8 cellular contexts compared by ENCODE assay signal in genomic region chr2:46097714-46098480, GRCh38.
DNase-seq lines count a peak whose midpoint lies in the region; ATAC-seq lines count a peak whose summit lies in the region.

No MANE protein-coding gene starts in this region.

- DNase-seq in HPDE6-E6E7 (ENCODE audit: extremely low spot score) (peak; percentile 63), amniotic epithelial cell (ENCODE audit: low read depth) (peak; percentile 97), left ventricle myocardium superior (no peak), smooth muscle cell of the brain vasculature (ENCODE audit: low read depth, low spot score) (peak; percentile 83), germinal center (ENCODE audit: low spot score) (no peak), NCI-H82 treated with DMSO at 0.1 percent for 48 hours (lab: John Stamatoyannopoulos, UW; ENCODE audit: unreplicated experiment) (no peak), NCI-H524 (lab: John Stamatoyannopoulos, UW) (no peak)

- intact Hi-C loops in left ventricle myocardium superior (cut with micrococcal nuclease), result no loop called here

- ATAC-seq in left ventricle myocardium superior (peak; percentile 92), GM21423 (IDR thresholded peaks at IDR 0.05; ENCODE audit: unreplicated experiment) (no peak)

Comparison
In these comparisons a context has a peak if more than half of its experiments do, and no peak if none do; other contexts are left out.
1. DNase-seq: peak in HPDE6-E6E7 (single experiment), amniotic epithelial cell (single experiment) and smooth muscle cell of the brain vasculature (single experiment); none in left ventricle myocardium superior (single experiment), germinal center (single experiment), NCI-H82 treated with DMSO at 0.1 percent for 48 hours (single experiment) and NCI-H524 (0 of 2).